In the genomic region with DNA sequence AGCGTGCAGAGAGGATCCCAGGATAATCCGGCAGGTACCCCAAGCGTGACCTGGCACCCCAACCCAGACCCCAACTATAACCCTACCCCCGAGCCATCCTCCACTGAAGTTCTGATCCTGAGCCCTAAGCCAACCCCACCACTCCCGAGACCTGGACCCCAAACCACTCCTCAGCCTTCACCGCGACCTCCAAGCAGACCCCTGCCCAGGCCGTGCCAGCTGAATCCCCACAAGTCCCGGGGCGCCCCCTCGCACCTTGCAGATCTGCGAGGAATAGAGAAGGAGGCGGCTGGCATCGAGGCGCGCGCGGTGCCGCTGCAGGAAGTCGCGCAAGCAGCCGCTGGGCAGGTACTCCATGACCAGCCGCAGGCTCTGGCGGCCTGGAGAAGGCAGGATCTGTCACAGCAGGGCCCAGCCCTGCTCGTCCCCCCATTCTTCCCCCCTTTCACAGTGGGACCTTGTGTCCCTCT, we compare ENCODE assay signal across 2 cellular contexts.
TF ChIP-seq lines count a peak whose summit lies in the region.

No MANE protein-coding gene starts in this region.

TF ChIP-seq in Ishikawa, 13 proteins besides CTCF, POLR2A, EP300 and RAD21:
- no peak for TF ChIP-seq TAF1 (IDR thresholded peaks at IDR 0.05; ENCODE audit: low read depth)
- TF ChIP-seq, protein P1, sequence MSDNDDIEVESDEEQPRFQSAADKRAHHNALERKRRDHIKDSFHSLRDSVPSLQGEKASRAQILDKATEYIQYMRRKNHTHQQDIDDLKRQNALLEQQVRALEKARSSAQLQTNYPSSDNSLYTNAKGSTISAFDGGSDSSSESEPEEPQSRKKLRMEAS (IDR thresholded peaks at IDR 0.05) = peak; percentile 11; the same call in 1 of the 2 replicates
TF ChIP-seq in Ishikawa: peak in this region for 1.

TF ChIP-seq in endothelial cell of umbilical vein, 7 proteins besides CTCF, POLR2A, EP300 and RAD21:
- no peak for TF ChIP-seq GATA2 (IDR thresholded peaks at IDR 0.05; ENCODE audit: insufficient read depth, insufficient read length, low read depth, low read length)
- TF ChIP-seq EZH2 (IDR thresholded peaks at IDR 0.05; ENCODE audit: borderline replicate concordance, low read depth, low read length, severe bottlenecking) = peak; percentile 52
- TF ChIP-seq JUN (IDR thresholded peaks at IDR 0.05; ENCODE audit: borderline replicate concordance, insufficient read depth, insufficient read length, low read depth) = no peak
- TF ChIP-seq POLR2AphosphoS5 (IDR thresholded peaks at IDR 0.05; ENCODE audit: insufficient read depth, low read depth, low read length) = no peak
- no peak for TF ChIP-seq FOS (IDR thresholded peaks at IDR 0.05; ENCODE audit: borderline replicate concordance, insufficient read depth, low read length)
- TF ChIP-seq, protein P1 (IDR thresholded peaks at IDR 0.05; ENCODE audit: insufficient read depth, insufficient read length) = no peak
